8 cellular contexts compared by ENCODE assay signal in the genomic region with DNA sequence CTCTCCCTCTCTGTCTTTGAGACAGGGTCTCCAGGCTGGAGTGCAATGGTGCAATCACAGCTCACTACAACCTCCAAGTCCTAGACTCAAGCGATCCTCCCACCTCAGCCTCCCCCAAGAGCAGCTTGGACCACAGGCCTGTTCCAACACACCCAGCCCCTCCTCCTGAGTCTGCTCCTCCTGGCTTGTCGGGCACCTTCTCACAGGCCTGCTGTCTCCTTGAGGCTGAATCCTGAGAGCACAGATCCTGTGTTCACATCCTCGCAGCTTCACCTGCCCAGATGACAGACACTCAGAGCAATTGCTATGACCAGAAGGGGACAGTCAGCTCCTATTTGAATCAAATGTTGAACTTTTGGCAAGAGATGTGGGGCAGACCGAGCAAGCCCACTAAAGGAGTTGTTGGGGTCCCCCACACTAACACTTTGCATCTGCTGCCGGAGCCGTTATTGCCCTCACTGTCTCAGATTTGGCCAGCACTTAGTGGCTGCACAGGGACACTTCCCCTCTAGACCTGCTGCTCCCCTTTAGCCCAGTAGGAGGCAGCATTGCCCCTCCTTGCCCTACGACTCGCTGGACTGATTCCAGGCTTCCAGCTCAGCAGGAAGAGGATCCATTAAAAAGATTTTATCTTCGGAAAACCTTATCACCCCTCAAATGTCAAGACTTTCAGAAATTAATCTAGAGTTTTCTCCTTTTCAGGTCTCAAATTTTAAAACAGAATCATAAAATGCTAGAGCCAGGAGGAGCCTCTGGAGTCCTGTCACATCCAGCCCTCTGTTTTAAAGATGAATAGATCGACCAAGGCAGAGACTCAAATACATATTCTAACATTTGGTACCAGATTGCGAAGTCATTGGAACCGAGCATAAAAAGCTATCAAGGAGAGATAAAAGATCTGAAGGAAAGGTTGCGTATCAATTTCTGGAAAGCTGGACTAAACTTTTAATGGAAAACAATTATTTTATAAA.
DNase-seq lines count a peak whose midpoint lies in the region; ATAC-seq and TF ChIP-seq lines count a peak whose summit lies in the region.

No MANE protein-coding gene starts in this region.

- WGBS in heart left ventricle, 4 donors = 35 to 36% (median 36%) methylated on average over 13 of the region's 13 CpGs

- TF ChIP-seq CTCF in GM20000 (IDR thresholded peaks at IDR 0.05; ENCODE audit: extremely low read depth, missing control alignments) = peak; percentile 90
- peak; percentile 89 to 96 (median 95) for TF ChIP-seq CTCF in heart left ventricle (IDR thresholded peaks at IDR 0.05)

- DNase-seq in Caki2 (ENCODE audit: low read depth) (peak; percentile 55), GM20000 (ENCODE audit: low spot score) (peak; percentile 73), LHCN-M2 (ENCODE audit: low read depth) (peak; percentile 50), adipocyte (ENCODE audit: low read depth) (peak; percentile 85), heart left ventricle (peak; percentile 68 to 85 (median 77)), retina (peak; percentile 84)

- H3K27me3 ChIP-seq in adipocyte (replicated peaks; ENCODE audit: control insufficient read depth, insufficient read depth, low read length) (no peaks in the 10 kb centered on the region), heart left ventricle (no peaks in the 10 kb centered on the region)

- H3K9ac ChIP-seq in adipocyte (ENCODE audit: low read length) = peak overlapping the region; percentile 57

- H3K4me3 ChIP-seq in adipocyte (ENCODE audit: low read length) = peak overlapping the region; percentile 48
- peak overlapping the region in 4 of 12 donors; percentile 5 to 43 (median 30) for H3K4me3 ChIP-seq in heart left ventricle

- TF ChIP-seq POLR2A in heart left ventricle (IDR thresholded peaks at IDR 0.05) = no peak

- H3K4me1 ChIP-seq in adipocyte (ENCODE audit: control insufficient read depth, insufficient read depth, low read length) (no peaks in the 10 kb centered on the region), heart left ventricle (peaks cover 0 to 26% (median 15%) of the 10 kb centered on the region in 12 donors)

- H3K9me3 ChIP-seq in adipocyte (ENCODE audit: control insufficient read depth, low read length) (no peaks in the 10 kb centered on the region), heart left ventricle (no peaks in the 10 kb centered on the region)

- no peaks in the 10 kb centered on the region for H3K36me3 ChIP-seq in adipocyte (ENCODE audit: control insufficient read depth, insufficient read depth, low read length, severe bottlenecking)
- H3K36me3 ChIP-seq in heart left ventricle = no peaks in the 10 kb centered on the region

- H3K27ac ChIP-seq in heart left ventricle = peak overlapping the region in 8 of 12 donors; percentile 0 to 95 (median 70)

- intact Hi-C loops in heart left ventricle (cut with DNase I) = loop anchor here (2.0 to 10.0 kb wide), 14 partner anchors 42 to 1687 kb away; partner anchors contain the start of genes USP46 (in 4 of the 10) and RASL11B (in 2 of the 10)

- ATAC-seq in SK-N-SH treated with all-trans-retinoic acid at 6 μM for 48 hours (peak; percentile 95), heart left ventricle (peak; percentile 65 to 88 (median 80)), GM19035 (IDR thresholded peaks at IDR 0.05; ENCODE audit: unreplicated experiment) (no peak)

- in situ Hi-C loops in Caki2 (cut with HindIII; ENCODE audit: low pct_unique_long_range_greater_than_20kb, low sequenced_read_pairs) = no loop called here

TF ChIP-seq in SK-N-SH treated with all-trans-retinoic acid at 6 μM for 48 hours, 23 proteins besides CTCF, POLR2A, EP300 and RAD21:
- TF ChIP-seq SNAI2 (CRISPR knock-in tag; IDR thresholded peaks at IDR 0.05) (no peak), TCF4 (CRISPR knock-in tag; IDR thresholded peaks at IDR 0.05; ENCODE audit: borderline replicate concordance) (no peak), PATZ1 (CRISPR knock-in tag; IDR thresholded peaks at IDR 0.05; ENCODE audit: borderline replicate concordance) (no peak)
